Comparison of ENCODE assay signal across 22 cellular contexts in the genomic region with DNA sequence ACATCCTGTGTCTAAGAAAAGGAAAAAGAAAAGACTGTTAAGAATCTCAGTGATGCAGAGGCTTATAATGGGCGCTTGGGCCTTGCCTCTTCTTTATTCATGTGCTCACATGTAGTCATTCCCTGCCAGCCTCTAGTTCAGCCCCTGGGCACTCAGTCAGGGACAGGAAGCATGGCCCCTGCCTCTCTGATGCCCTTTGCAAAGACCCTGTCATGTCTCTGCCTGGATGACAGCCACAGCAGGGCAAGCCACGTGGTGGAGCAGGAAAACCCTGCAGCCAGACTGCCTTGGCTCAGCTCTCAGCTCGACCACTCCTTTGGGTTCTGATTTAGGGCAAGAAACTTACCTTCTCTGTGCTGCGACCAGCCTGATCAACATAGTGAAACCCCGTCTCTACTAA.
"Had no signal": no experiment of that assay in that cellular context is flagged by ENCODE, and none has a peak within 500 bp of the region (broad histone marks: within the 10 kb centered on the region; RNA-seq: fewer than 3 reads in every experiment).

No MANE protein-coding gene starts in this region.

- FAIRE-seq: bronchial epithelial cell, islet of Langerhans had no signal

- DNase-seq: activated CD4-positive, alpha-beta T cell treated with anti-CD3 and anti-CD28 coated beads for 1 hour; activated CD4-positive, alpha-beta T cell treated with anti-CD3 and anti-CD28 coated beads, Interleukin-2, amount 50 U/mL, for 1 hour; activated CD8-positive, alpha-beta memory T cell treated with anti-CD3 and anti-CD28 coated beads for 24 hours; activated CD8-positive, alpha-beta memory T cell treated with anti-CD3 and anti-CD28 coated beads, Interleukin-2, amount 50 U/mL, for 4 hours; activated naive CD4-positive, alpha-beta T cell treated with Interleukin-2 at 50 U/mL for 16 hours; activated naive CD8-positive, alpha-beta T cell treated with anti-CD3 and anti-CD28 coated beads for 36 hours; activated T-cell treated with anti-CD3 and anti-CD28 coated beads, Interleukin-2, amount 50 U/mL, for 4 hours; erythroblast; foreskin fibroblast; left colon; naive B cell; stimulated activated CD4-positive, alpha-beta T cell treated with anti-CD3 and anti-CD28 coated beads, Interleukin-15, amount 100 ng/mL, for 24 hours; stimulated activated naive B cell treated with anti-CD40 and anti-IgM and Interleukin-4, amounts not matched to agents 10 μg/mL and 1 μg/mL and 100 μg/mL, for 72 hours; T-cell; transverse colon had no signal

- H3K4me2 ChIP-seq: neural progenitor cell had no signal

- H3K9ac ChIP-seq: neural progenitor cell had no signal

- ATAC-seq: activated T-cell treated with anti-CD3 and anti-CD28 coated beads, Interleukin-2, amount 50 U/mL, for 4 hours; left colon; stimulated activated naive B cell treated with anti-CD40 and anti-IgM and Interleukin-4, amounts not matched to agents 10 μg/mL and 1 μg/mL and 100 μg/mL, for 72 hours; T-cell had no signal

- H3K9me3 ChIP-seq: ovary, prostate gland, transverse colon, vagina had no signal

- H3K27ac ChIP-seq: neural progenitor cell, ovary, prostate gland, transverse colon, vagina had no signal

- H3K4me3 ChIP-seq: lung, neural progenitor cell, ovary, prostate gland, transverse colon, vagina had no signal

- H3K27me3 ChIP-seq: neural progenitor cell, ovary, transverse colon, vagina had no signal

- H3K36me3 ChIP-seq: neural progenitor cell, ovary, prostate gland, transverse colon, vagina had no signal
